2 cellular contexts compared by ENCODE assay signal in the genomic region with DNA sequence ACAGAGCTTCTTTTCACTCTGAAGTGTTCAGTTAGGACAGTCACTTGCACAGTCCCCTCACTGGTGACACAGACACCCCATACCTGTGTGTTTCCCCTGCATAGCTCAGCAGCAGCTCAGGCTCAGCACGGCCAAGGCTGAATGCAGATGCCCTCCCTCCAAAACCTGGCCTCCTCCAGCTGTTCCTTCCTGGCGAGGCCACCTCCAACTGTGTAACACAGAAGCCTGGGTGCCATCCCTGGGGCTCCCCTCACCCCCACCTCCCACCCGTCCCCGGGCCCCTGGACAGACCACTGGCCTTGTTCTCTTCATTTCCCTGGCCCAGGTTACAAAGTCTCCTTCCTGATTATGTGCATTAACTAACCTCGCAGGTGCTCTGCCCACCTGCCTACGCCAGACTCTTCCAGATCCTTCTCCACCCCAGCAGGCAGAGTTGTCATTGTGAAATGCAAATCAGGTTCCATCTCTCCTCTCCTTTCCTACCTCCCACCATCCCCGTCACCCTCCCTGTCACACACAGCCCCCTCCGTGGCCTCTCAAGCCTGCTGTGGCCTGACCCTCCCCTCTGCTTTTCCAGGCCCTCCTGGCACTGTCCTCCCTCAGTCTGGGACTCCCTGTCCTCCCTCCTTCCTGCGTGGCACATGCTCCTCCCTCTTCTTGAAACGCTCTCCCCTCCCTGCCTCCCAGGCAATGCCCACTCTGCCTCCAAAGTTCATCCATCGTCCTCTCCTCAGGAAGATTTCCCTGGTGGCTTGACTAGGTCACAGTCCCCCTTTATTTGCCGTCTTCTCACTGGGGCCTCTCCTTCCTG.
TF ChIP-seq lines count a peak whose summit lies in the region.

No MANE protein-coding gene starts in this region.

TF ChIP-seq in SK-N-SH, 30 proteins besides CTCF, POLR2A, EP300 and RAD21 (continued from another document):
- TF ChIP-seq, protein P1, sequence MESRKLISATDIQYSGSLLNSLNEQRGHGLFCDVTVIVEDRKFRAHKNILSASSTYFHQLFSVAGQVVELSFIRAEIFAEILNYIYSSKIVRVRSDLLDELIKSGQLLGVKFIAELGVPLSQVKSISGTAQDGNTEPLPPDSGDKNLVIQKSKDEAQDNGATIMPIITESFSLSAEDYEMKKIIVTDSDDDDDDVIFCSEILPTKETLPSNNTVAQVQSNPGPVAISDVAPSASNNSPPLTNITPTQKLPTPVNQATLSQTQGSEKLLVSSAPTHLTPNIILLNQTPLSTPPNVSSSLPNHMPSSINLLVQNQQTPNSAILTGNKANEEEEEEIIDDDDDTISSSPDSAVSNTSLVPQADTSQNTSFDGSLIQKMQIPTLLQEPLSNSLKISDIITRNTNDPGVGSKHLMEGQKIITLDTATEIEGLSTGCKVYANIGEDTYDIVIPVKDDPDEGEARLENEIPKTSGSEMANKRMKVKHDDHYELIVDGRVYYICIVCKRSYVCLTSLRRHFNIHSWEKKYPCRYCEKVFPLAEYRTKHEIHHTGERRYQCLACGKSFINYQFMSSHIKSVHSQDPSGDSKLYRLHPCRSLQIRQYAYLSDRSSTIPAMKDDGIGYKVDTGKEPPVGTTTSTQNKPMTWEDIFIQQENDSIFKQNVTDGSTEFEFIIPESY (IDR thresholded peaks at IDR 0.05; ENCODE audit: borderline replicate concordance, low read depth) = no peak

TF ChIP-seq in SK-N-SH treated with all-trans-retinoic acid at 6 μM for 48 hours, 23 proteins besides CTCF, POLR2A, EP300 and RAD21 (continued from another document):
- TF ChIP-seq, protein P2, sequence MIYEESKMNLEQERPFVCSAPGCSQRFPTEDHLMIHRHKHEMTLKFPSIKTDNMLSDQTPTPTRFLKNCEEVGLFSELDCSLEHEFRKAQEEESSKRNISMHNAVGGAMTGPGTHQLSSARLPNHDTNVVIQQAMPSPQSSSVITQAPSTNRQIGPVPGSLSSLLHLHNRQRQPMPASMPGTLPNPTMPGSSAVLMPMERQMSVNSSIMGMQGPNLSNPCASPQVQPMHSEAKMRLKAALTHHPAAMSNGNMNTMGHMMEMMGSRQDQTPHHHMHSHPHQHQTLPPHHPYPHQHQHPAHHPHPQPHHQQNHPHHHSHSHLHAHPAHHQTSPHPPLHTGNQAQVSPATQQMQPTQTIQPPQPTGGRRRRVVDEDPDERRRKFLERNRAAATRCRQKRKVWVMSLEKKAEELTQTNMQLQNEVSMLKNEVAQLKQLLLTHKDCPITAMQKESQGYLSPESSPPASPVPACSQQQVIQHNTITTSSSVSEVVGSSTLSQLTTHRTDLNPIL (CRISPR knock-in tag; IDR thresholded peaks at IDR 0.05; ENCODE audit: low read depth) = no peak
- TF ChIP-seq OSR1 (CRISPR knock-in tag; IDR thresholded peaks at IDR 0.05) (no peak), ISL1 (CRISPR knock-in tag; IDR thresholded peaks at IDR 0.05) (no peak), PPARA (CRISPR knock-in tag; IDR thresholded peaks at IDR 0.05; ENCODE audit: borderline replicate concordance) (no peak), ZNF8 (CRISPR knock-in tag; IDR thresholded peaks at IDR 0.05) (no peak), TOX (CRISPR knock-in tag; IDR thresholded peaks at IDR 0.05; ENCODE audit: borderline replicate concordance) (no peak), ZFP3 (CRISPR knock-in tag; IDR thresholded peaks at IDR 0.05) (no peak), SNAI2 (CRISPR knock-in tag; IDR thresholded peaks at IDR 0.05) (no peak), RARB (CRISPR knock-in tag; IDR thresholded peaks at IDR 0.05) (no peak), TCF4 (CRISPR knock-in tag; IDR thresholded peaks at IDR 0.05; ENCODE audit: borderline replicate concordance) (no peak), ESRRG (CRISPR knock-in tag; IDR thresholded peaks at IDR 0.05) (no peak), ZNF70 (CRISPR knock-in tag; IDR thresholded peaks at IDR 0.05) (no peak), ZFP30 (CRISPR knock-in tag; IDR thresholded peaks at IDR 0.05) (no peak)
- TF ChIP-seq, protein P3, sequence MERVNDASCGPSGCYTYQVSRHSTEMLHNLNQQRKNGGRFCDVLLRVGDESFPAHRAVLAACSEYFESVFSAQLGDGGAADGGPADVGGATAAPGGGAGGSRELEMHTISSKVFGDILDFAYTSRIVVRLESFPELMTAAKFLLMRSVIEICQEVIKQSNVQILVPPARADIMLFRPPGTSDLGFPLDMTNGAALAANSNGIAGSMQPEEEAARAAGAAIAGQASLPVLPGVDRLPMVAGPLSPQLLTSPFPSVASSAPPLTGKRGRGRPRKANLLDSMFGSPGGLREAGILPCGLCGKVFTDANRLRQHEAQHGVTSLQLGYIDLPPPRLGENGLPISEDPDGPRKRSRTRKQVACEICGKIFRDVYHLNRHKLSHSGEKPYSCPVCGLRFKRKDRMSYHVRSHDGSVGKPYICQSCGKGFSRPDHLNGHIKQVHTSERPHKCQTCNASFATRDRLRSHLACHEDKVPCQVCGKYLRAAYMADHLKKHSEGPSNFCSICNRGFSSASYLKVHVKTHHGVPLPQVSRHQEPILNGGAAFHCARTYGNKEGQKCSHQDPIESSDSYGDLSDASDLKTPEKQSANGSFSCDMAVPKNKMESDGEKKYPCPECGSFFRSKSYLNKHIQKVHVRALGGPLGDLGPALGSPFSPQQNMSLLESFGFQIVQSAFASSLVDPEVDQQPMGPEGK (CRISPR knock-in tag; IDR thresholded peaks at IDR 0.05; ENCODE audit: borderline replicate concordance) = no peak
- TF ChIP-seq, protein P4, sequence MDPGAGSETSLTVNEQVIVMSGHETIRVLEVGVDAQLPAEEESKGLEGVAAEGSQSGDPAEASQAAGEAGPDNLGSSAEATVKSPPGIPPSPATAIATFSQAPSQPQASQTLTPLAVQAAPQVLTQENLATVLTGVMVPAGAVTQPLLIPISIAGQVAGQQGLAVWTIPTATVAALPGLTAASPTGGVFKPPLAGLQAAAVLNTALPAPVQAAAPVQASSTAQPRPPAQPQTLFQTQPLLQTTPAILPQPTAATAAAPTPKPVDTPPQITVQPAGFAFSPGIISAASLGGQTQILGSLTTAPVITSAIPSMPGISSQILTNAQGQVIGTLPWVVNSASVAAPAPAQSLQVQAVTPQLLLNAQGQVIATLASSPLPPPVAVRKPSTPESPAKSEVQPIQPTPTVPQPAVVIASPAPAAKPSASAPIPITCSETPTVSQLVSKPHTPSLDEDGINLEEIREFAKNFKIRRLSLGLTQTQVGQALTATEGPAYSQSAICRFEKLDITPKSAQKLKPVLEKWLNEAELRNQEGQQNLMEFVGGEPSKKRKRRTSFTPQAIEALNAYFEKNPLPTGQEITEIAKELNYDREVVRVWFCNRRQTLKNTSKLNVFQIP (CRISPR knock-in tag; IDR thresholded peaks at IDR 0.05; ENCODE audit: borderline replicate concordance, low read depth) = no peak
